ENCODE assay signal across 29 cellular contexts in genomic region chr19:53008061-53008778, GRCh38. TPM values are rescaled to one million over a fixed set of nuclear protein-coding genes. Genes with fewer than 3 reads are reported as not detected.
"Had no signal": no experiment of that assay in that cellular context is flagged by ENCODE, and none has a peak within 500 bp of the region (broad histone marks: within the 10 kb centered on the region; RNA-seq: fewer than 3 reads in every experiment).

No MANE protein-coding gene starts in this region.

- H3K27ac ChIP-seq: dorsolateral prefrontal cortex, epithelial cell of prostate, esophagus muscularis mucosa, left lung, lower lobe of right lung, neural progenitor cell, ovary, spleen, upper lobe of left lung, uterus had no signal

- ATAC-seq: gastrocnemius medialis, left lung, lower lobe of right lung, sciatic nerve had no signal

- DNase-seq: cortex of kidney; dorsolateral prefrontal cortex; effector CD8-positive, alpha-beta T cell; gastrocnemius medialis; heart right ventricle; islet precursor cell; left lung; lower lobe of right lung; mesenchymal stem cell; midbrain; nucleus accumbens; ovary; retina; spleen; stimulated activated CD4-positive, alpha-beta T cell treated with anti-CD3 and anti-CD28 coated beads, Interleukin-15, amount 100 ng/mL, for 24 hours; stimulated activated CD4-positive, alpha-beta T cell treated with anti-CD3 and anti-CD28 coated beads, Interleukin-1b, Interleukin-23, amount 100 ng/mL, for 48 hours; stimulated activated CD4-positive, alpha-beta T cell treated with anti-CD3 and anti-CD28 coated beads, Interleukin-4, amount 100 ng/mL, for 24 hours; stimulated activated naive CD4-positive, alpha-beta T cell; upper lobe of left lung; uterus had no signal

- H3K4me1 ChIP-seq: esophagus muscularis mucosa, gastrocnemius medialis, heart right ventricle, left lung, lower lobe of right lung, neural progenitor cell, spleen, upper lobe of left lung, uterus had no signal

- H2AFZ ChIP-seq: neural progenitor cell had no signal

- H3K36me3 ChIP-seq: esophagus muscularis mucosa, gastrocnemius medialis, heart right ventricle, left lung, lower lobe of right lung, neural progenitor cell, ovary, spleen, upper lobe of left lung, uterus had no signal

- H3K9me3 Mint-ChIP-seq: natural killer cell treated with Interleukin-12 subunit alpha and Interleukin-12 subunit beta and Interleukin-15 and Interleukin-18, amount 100 ng/mL, for 72 hours had no signal

- H3K36me3 Mint-ChIP-seq: natural killer cell treated with Interleukin-12 subunit alpha and Interleukin-12 subunit beta and Interleukin-15 and Interleukin-18, amount 100 ng/mL, for 72 hours had no signal

- H3K4me3 ChIP-seq: dorsolateral prefrontal cortex, esophagus muscularis mucosa, left lung, lower lobe of right lung, neural progenitor cell, ovary, spleen, upper lobe of left lung, uterus had no signal

- H3K27me3 ChIP-seq: gastrocnemius medialis, left lung, neural progenitor cell, ovary, spleen, upper lobe of left lung, uterus had no signal

- H3K4me2 ChIP-seq: neural progenitor cell had no signal

- H3K9me3 ChIP-seq: esophagus muscularis mucosa, gastrocnemius medialis, lower lobe of right lung, ovary, uterus had no signal

- H3K4me1 Mint-ChIP-seq: neural progenitor cell had no signal

- H3K27ac Mint-ChIP-seq: natural killer cell treated with Interleukin-12 subunit alpha and Interleukin-12 subunit beta and Interleukin-15 and Interleukin-18, amount 100 ng/mL, for 72 hours; neural progenitor cell had no signal

- H3K4me3 Mint-ChIP-seq: natural killer cell treated with Interleukin-12 subunit alpha and Interleukin-12 subunit beta and Interleukin-15 and Interleukin-18, amount 100 ng/mL, for 72 hours; neural progenitor cell had no signal

- H3K9ac ChIP-seq: neural progenitor cell had no signal

RNA-seq across cellular contexts. Expression of gene ERVV-1, which starts 5.5 kb away (rescaled TPM):
- total RNA-seq: chondrocyte; esophagus muscularis mucosa; fibroblast of villous mesenchyme; left lung; lower lobe of right lung; natural killer cell treated with Interleukin-12 subunit alpha and Interleukin-12 subunit beta and Interleukin-15 and Interleukin-18, amount 100 ng/mL, for 72 hours; ovary; posterior vena cava; sciatic nerve; skeletal muscle tissue; spleen; upper lobe of left lung; uterus had no signal
- polyA plus RNA-seq: ovary, spleen had no signal

RNA-seq across cellular contexts. Expression of gene ERVV-2, which starts 36.3 kb away (rescaled TPM):
- total RNA-seq: chondrocyte; esophagus muscularis mucosa; fibroblast of villous mesenchyme; gastrocnemius medialis; heart right ventricle; left lung; lower lobe of right lung; natural killer cell treated with Interleukin-12 subunit alpha and Interleukin-12 subunit beta and Interleukin-15 and Interleukin-18, amount 100 ng/mL, for 72 hours; ovary; posterior vena cava; sciatic nerve; skeletal muscle tissue; spleen; upper lobe of left lung; uterus had no signal
- polyA plus RNA-seq: heart right ventricle, ovary, spleen had no signal
